ENCODE assay signal across 8 cellular contexts in genomic region chr5:138352722-138353549, GRCh38. TPM values are rescaled to one million over a fixed set of nuclear protein-coding genes. Genes with fewer than 3 reads are reported as not detected.
DNase-seq lines count a peak whose midpoint lies in the region; ATAC-seq and TF ChIP-seq lines count a peak whose summit lies in the region.

No MANE protein-coding gene starts in this region.

- peaks cover 50% of the 10 kb centered on the region for H3K79me2 ChIP-seq in OCI-LY1 (ENCODE audit: insufficient read depth, low read length)

- peak overlapping the region; percentile 91 for H3K4me3 Mint-ChIP-seq in activated T-cell treated with anti-CD3 and anti-CD28 coated beads, Interleukin-2, amount 50 U/mL, for 24 hours
- peak overlapping the region; percentile 95 for H3K4me3 Mint-ChIP-seq in natural killer cell

- H3K4me1 ChIP-seq in OCI-LY1 (ENCODE audit: insufficient read depth, low read length, severe bottlenecking), result peaks cover 26% of the 10 kb centered on the region

- H3F3A ChIP-seq in OCI-LY1 (ENCODE audit: insufficient read depth, low read length), result 0 out of 2 replicates have a peak, but pooled peaks cover 3% of the 10 kb centered on the region

- TF ChIP-seq CTCF in AG04449 (IDR thresholded peaks at IDR 0.05; ENCODE audit: insufficient read depth, low read length, missing control alignments) (peak; percentile 50), OCI-LY1 (IDR thresholded peaks at IDR 0.05; ENCODE audit: low read length) (0 out of 2 replicates have a peak, but pooled peaks have one; percentile 25), natural killer cell (IDR thresholded peaks at IDR 0.05) (peak; percentile 69)

- H3K27me3 Mint-ChIP-seq in activated T-cell treated with anti-CD3 and anti-CD28 coated beads, Interleukin-2, amount 50 U/mL, for 24 hours, result no peaks in the 10 kb centered on the region
- H3K27me3 Mint-ChIP-seq in natural killer cell (ENCODE audit: low read depth in 2 of 2), result no peaks in the 10 kb centered on the region

- POLR2A ChIA-PET in AG04449 (lab: Yijun Ruan, JAX), result interaction anchor here (0.7 to 9.0 kb wide), 7 partner anchors 8 to 140 kb away, joined by 3 to 121 read pairs (median 4); partner anchors contain the start of genes CDC23, CDC25C, EGR1 and FAM53C

- ATAC-seq in GM18520 (IDR thresholded peaks at IDR 0.05; ENCODE audit: unreplicated experiment) (peak; percentile 19), HG03066 (IDR thresholded peaks at IDR 0.05; ENCODE audit: low read depth, unreplicated experiment) (peak; percentile 41), natural killer cell (peak; percentile 45 to 62 (median 58))

- H3K9me3 ChIP-seq in OCI-LY1 (ENCODE audit: low read length), result no peaks in the 10 kb centered on the region

- no peaks in the 10 kb centered on the region for H4K20me1 ChIP-seq in OCI-LY1 (ENCODE audit: insufficient read depth, low read length)

- peak overlapping the region; percentile 93 for H3K27ac Mint-ChIP-seq in activated T-cell treated with anti-CD3 and anti-CD28 coated beads, Interleukin-2, amount 50 U/mL, for 24 hours
- peak overlapping the region; percentile 94 to 97 for H3K27ac Mint-ChIP-seq in natural killer cell

- peaks cover 30% of the 10 kb centered on the region for H3K36me3 ChIP-seq in OCI-LY1 (ENCODE audit: insufficient read depth, low read length)

- H3K4me2 ChIP-seq in OCI-LY1 (ENCODE audit: low read length), result peak overlapping the region; percentile 95

- peaks cover 47% of the 10 kb centered on the region for H3K4me1 Mint-ChIP-seq in activated T-cell treated with anti-CD3 and anti-CD28 coated beads, Interleukin-2, amount 50 U/mL, for 24 hours (ENCODE audit: low read depth)
- peaks cover 44 to 45% of the 10 kb centered on the region in 2 donors for H3K4me1 Mint-ChIP-seq in natural killer cell

- no peaks in the 10 kb centered on the region for H3K27me3 ChIP-seq in OCI-LY1 (ENCODE audit: insufficient read depth, low read length)

- DNase-seq in AG04449 (ENCODE audit: low read depth, low spot score), result no peak
- no peak for DNase-seq in activated T-cell treated with anti-CD3 and anti-CD28 coated beads, Interleukin-2, amount 50 U/mL, for 24 hours
- DNase-seq in fibroblast of gingiva (ENCODE audit: low read depth), result peak; percentile 46
- peak; percentile 73 for DNase-seq in natural killer cell
- DNase-seq in stimulated activated naive CD4-positive, alpha-beta T cell treated with Interleukin-2 at 50 U/mL for 16 hours (lab: John Stamatoyannopoulos, UW), result peak; percentile 68

- H3K4me3 ChIP-seq in AG04449 (ENCODE audit: low read depth, low read length) (peak overlapping the region; percentile 75), OCI-LY1 (ENCODE audit: low read depth, low read length, poor library complexity, severe bottlenecking) (peak overlapping the region; percentile 98)

- H3K9me3 Mint-ChIP-seq in activated T-cell treated with anti-CD3 and anti-CD28 coated beads, Interleukin-2, amount 50 U/mL, for 24 hours, result peaks cover 8% of the 10 kb centered on the region
- H3K9me3 Mint-ChIP-seq in natural killer cell, result peaks cover 0 to 5% of the 10 kb centered on the region in 2 donors

- peak overlapping the region; percentile 94 for H3K9ac ChIP-seq in OCI-LY1 (ENCODE audit: low read length)

- H2AFZ ChIP-seq in OCI-LY1 (ENCODE audit: low read length), result no peak overlapping the region

- CTCF ChIA-PET in AG04449 (lab: Yijun Ruan, JAX), result interaction anchor here (0.6 to 7.9 kb wide), 34 partner anchors 8 to 976 kb away, joined by 3 to 267 read pairs (median 4); partner anchors contain the start of genes CDC23, CDC25C, EGR1 and FAM53C

- H3K36me3 Mint-ChIP-seq in activated T-cell treated with anti-CD3 and anti-CD28 coated beads, Interleukin-2, amount 50 U/mL, for 24 hours (ENCODE audit: low read depth), result peaks cover 37% of the 10 kb centered on the region
- H3K36me3 Mint-ChIP-seq in natural killer cell, result peaks cover 7% of the 10 kb centered on the region

- no peaks in the 10 kb centered on the region for H3K9me2 ChIP-seq in OCI-LY1 (ENCODE audit: low read depth, low read length)

- intact Hi-C loops in natural killer cell (cut with micrococcal nuclease), result loop anchor here (2.0 to 5.0 kb wide), 3 partner anchors 14 to 190 kb away; partner anchors contain the start of genes BRD8, ETF1, FAM53C and KIF20A

- H3K27ac ChIP-seq in OCI-LY1 (ENCODE audit: low read depth, low read length, poor library complexity, severe bottlenecking), result peak overlapping the region; percentile 93

RNA-seq across cellular contexts. Expression of gene KDM3B, which starts 0.5 kb away (rescaled TPM):
- total RNA-seq in natural killer cell, result 10 to 100 TPM; 82.3 to 87.1 (median 82.3) TPM

RNA-seq across cellular contexts. Expression of gene FAM53C, which starts 14.9 kb away (rescaled TPM):
- total RNA-seq in natural killer cell, result 100 to 1,000 TPM in 1 of 3 donors, 10 to 100 TPM in 2; 65.1 to 140 (median 73.6) TPM

RNA-seq across cellular contexts. Expression of gene CDC25C, which starts 21.3 kb away (rescaled TPM):
- total RNA-seq in natural killer cell, result under 1 TPM in 2 of 3 donors, not detected in 1; 0.47 to 0.48 TPM

Comparison
In these comparisons a context has a peak if more than half of its experiments do, and no peak if none do; other contexts are left out.
1. DNase-seq: peak in fibroblast of gingiva (single experiment), natural killer cell (single experiment) and stimulated activated naive CD4-positive, alpha-beta T cell treated with Interleukin-2 at 50 U/mL for 16 hours (single experiment); none in AG04449 (single experiment) and activated T-cell treated with anti-CD3 and anti-CD28 coated beads, Interleukin-2, amount 50 U/mL, for 24 hours (single experiment).
2. Peak in every context shown above with its lines, with median percentiles within 50 percentile points of each other: CTCF ChIP-seq and ATAC-seq.